ENCODE assay signal across 13 cellular contexts in genomic region chr14:102828201-102828600, GRCh38. TPM values are rescaled to one million over a fixed set of nuclear protein-coding genes. Genes with fewer than 3 reads are reported as not detected.
A peak's percentile ranks its signal among the peaks of the same experiment; 100 is the strongest.
DNase-seq lines count a peak whose midpoint lies in the region; ATAC-seq and TF ChIP-seq lines count a peak whose summit lies in the region.
"Had no signal": no experiment of that assay in that cellular context is flagged by ENCODE, and none has a peak within 500 bp of the region (broad histone marks: within the 10 kb centered on the region; RNA-seq: fewer than 3 reads in every experiment).

No MANE protein-coding gene starts in this region.

- H3K9me3 ChIP-seq in suprapubic skin, result no peaks in the 10 kb centered on the region
- H3K9me3 ChIP-seq in PC-3 (ENCODE audit: low read length), result no peaks in the 10 kb centered on the region
- H3K9me3 ChIP-seq: body of pancreas had no signal

- POLR2A ChIA-PET in PC-3 (lab: Charles Lee; ENCODE audit: unreplicated experiment), result no interaction called here

- no peaks in the 10 kb centered on the region for H3K27me3 ChIP-seq in suprapubic skin
- H3K27me3 ChIP-seq in PC-3 (ENCODE audit: low read length), result no peaks in the 10 kb centered on the region
- H3K27me3 ChIP-seq: body of pancreas had no signal

- H3K36me3 ChIP-seq in suprapubic skin, result no peaks in the 10 kb centered on the region
- H3K36me3 ChIP-seq in PC-3 (ENCODE audit: low read depth, low read length), result peaks cover 4% of the 10 kb centered on the region; the same call in 1 of the 2 replicates

- no peak for TF ChIP-seq CTCF in suprapubic skin (IDR thresholded peaks at IDR 0.05)
- no peak for TF ChIP-seq CTCF in PC-3 (conservative IDR thresholded peaks at IDR 0.05; ENCODE audit: low read depth, low read length)

- TF ChIP-seq EP300 in suprapubic skin (IDR thresholded peaks at IDR 0.05), result no peak

- ATAC-seq in activated T-cell treated with anti-CD3 and anti-CD28 coated beads, Interleukin-2, amount 50 U/mL, for 72 hours (replicated peaks in 1 of 2), result no peak
- no peak for ATAC-seq in activated T-cell treated with anti-CD3 and anti-CD28 coated beads, Interleukin-2, amount 50 U/mL, for 4 hours
- no peak for ATAC-seq in GM19023 (IDR thresholded peaks at IDR 0.05; ENCODE audit: unreplicated experiment)
- no peak for ATAC-seq in PC-3
- ATAC-seq: activated CD4-positive, CD25-positive, alpha-beta regulatory T cell treated with anti-CD3 and anti-CD28 coated beads, Interleukin-2, amount 50 U/mL, for 24 hours; body of pancreas had no signal

- 72% methylated on average over 10 of the region's 10 CpGs for WGBS in suprapubic skin

- TF ChIP-seq POLR2A in suprapubic skin (IDR thresholded peaks at IDR 0.05), result no peak

- H3K9me3 Mint-ChIP-seq in activated T-cell treated with anti-CD3 and anti-CD28 coated beads, Interleukin-2, amount 50 U/mL, for 72 hours, result no peaks in the 10 kb centered on the region
- no peaks in the 10 kb centered on the region for H3K9me3 Mint-ChIP-seq in activated T-cell treated with anti-CD3 and anti-CD28 coated beads, Interleukin-2, amount 50 U/mL, for 4 hours
- H3K9me3 Mint-ChIP-seq: activated T-helper 2 cell treated with anti-CD3 and anti-CD28 coated beads, Interferon-gamma antibody, Interleukin-2, Interleukin-4, amounts not matched to agents 10 μg/mL and 5 μg/mL and 100 μg/mL, durations not matched to agents 14 hours and 24 hours and 36 hours had no signal

- no peaks in the 10 kb centered on the region for H3F3A ChIP-seq in PC-3 (ENCODE audit: low read length, unreplicated experiment)

- H3K9me2 ChIP-seq in PC-3 (replicated peaks; ENCODE audit: low read length), result no peaks in the 10 kb centered on the region

- BruUV-seq in PC-3 (replicated peaks; lab: Mats Ljungman, UMichigan), result no TSS peak

- H2AFZ ChIP-seq in PC-3 (ENCODE audit: low read length), result no peak overlapping the region

- H3K4me2 ChIP-seq in PC-3 (ENCODE audit: low read length), result no peak overlapping the region

- peak overlapping the region; percentile 6 for H3K4me3 ChIP-seq in suprapubic skin
- H3K4me3 ChIP-seq in PC-3 (ENCODE audit: low read length), result no peak overlapping the region
- H3K4me3 ChIP-seq: body of pancreas had no signal

- no peaks in the 10 kb centered on the region for H3K4me1 ChIP-seq in suprapubic skin
- H3K4me1 ChIP-seq in PC-3 (ENCODE audit: insufficient read depth, low read length), result peaks cover 17% of the 10 kb centered on the region

- peaks cover 68% of the 10 kb centered on the region for H3K79me2 ChIP-seq in PC-3 (ENCODE audit: low read length)

- CTCF ChIA-PET in PC-3 (lab: Charles Lee), result no interaction called here

- H3K9ac ChIP-seq in PC-3 (ENCODE audit: low read length), result no peak overlapping the region

- H3K36me3 Mint-ChIP-seq in activated T-cell treated with anti-CD3 and anti-CD28 coated beads, Interleukin-2, amount 50 U/mL, for 72 hours (ENCODE audit: insufficient read depth in 2 of 2), result peaks cover 14 to 32% of the 10 kb centered on the region in 2 donors
- peaks cover 34% of the 10 kb centered on the region for H3K36me3 Mint-ChIP-seq in activated T-cell treated with anti-CD3 and anti-CD28 coated beads, Interleukin-2, amount 50 U/mL, for 4 hours (ENCODE audit: insufficient read depth)

- H3K27ac Mint-ChIP-seq in activated T-cell treated with anti-CD3 and anti-CD28 coated beads, Interleukin-2, amount 50 U/mL, for 72 hours, result no peak overlapping the region
- H3K27ac Mint-ChIP-seq: activated T-helper 2 cell treated with anti-CD3 and anti-CD28 coated beads, Interferon-gamma antibody, Interleukin-2, Interleukin-4, amounts not matched to agents 10 μg/mL and 5 μg/mL and 100 μg/mL, durations not matched to agents 14 hours and 24 hours and 36 hours had no signal

- no peaks in the 10 kb centered on the region for H3K27me3 Mint-ChIP-seq in activated T-cell treated with anti-CD3 and anti-CD28 coated beads, Interleukin-2, amount 50 U/mL, for 72 hours (ENCODE audit: low read depth)
- no peaks in the 10 kb centered on the region for H3K27me3 Mint-ChIP-seq in activated T-cell treated with anti-CD3 and anti-CD28 coated beads, Interleukin-2, amount 50 U/mL, for 4 hours (ENCODE audit: low read depth)

- H4K20me1 ChIP-seq in PC-3 (ENCODE audit: low read length), result no peaks in the 10 kb centered on the region

- no peak for DNase-seq in activated T-cell treated with anti-CD3 and anti-CD28 coated beads, Interleukin-2, amount 50 U/mL, for 72 hours
- DNase-seq in activated T-cell treated with anti-CD3 and anti-CD28 coated beads, Interleukin-2, amount 50 U/mL, for 4 hours, result no peak
- DNase-seq in NCI-H69 (lab: John Stamatoyannopoulos, UW) (peak; percentile 80), inferior parietal cortex (ENCODE audit: extremely low spot score) (peak; percentile 42), suprapubic skin (ENCODE audit: low spot score in 2 of 2) (no peak), PC-3 (no peak), KG1 (lab: John Stamatoyannopoulos, UW) (no peak)
- DNase-seq: DND-41, NCI-H1048 had no signal

- H3K4me3 Mint-ChIP-seq in activated T-cell treated with anti-CD3 and anti-CD28 coated beads, Interleukin-2, amount 50 U/mL, for 72 hours, result peak overlapping the region; percentile 56 to 71
- no peak overlapping the region for H3K4me3 Mint-ChIP-seq in activated T-cell treated with anti-CD3 and anti-CD28 coated beads, Interleukin-2, amount 50 U/mL, for 4 hours

- H3K4me1 Mint-ChIP-seq in activated T-cell treated with anti-CD3 and anti-CD28 coated beads, Interleukin-2, amount 50 U/mL, for 72 hours (ENCODE audit: low read depth), result peaks cover 90% of the 10 kb centered on the region
- H3K4me1 Mint-ChIP-seq in activated T-cell treated with anti-CD3 and anti-CD28 coated beads, Interleukin-2, amount 50 U/mL, for 4 hours (ENCODE audit: low read depth), result peaks cover 73% of the 10 kb centered on the region

- intact Hi-C loops in PC-3 (cut with micrococcal nuclease), result no loop called here

- H3K27ac ChIP-seq in suprapubic skin, result no peak overlapping the region
- no peak overlapping the region for H3K27ac ChIP-seq in PC-3 (ENCODE audit: low read length)
- H3K27ac ChIP-seq: body of pancreas had no signal

RNA-seq across cellular contexts. Expression of gene TRAF3, which starts 51.0 kb away (rescaled TPM):
- total RNA-seq in activated T-cell treated with anti-CD3 and anti-CD28 coated beads, Interleukin-2, amount 50 U/mL, for 72 hours, result 100 to 1,000 TPM; 123 to 137 TPM
- total RNA-seq in activated T-cell treated with anti-CD3 and anti-CD28 coated beads, Interleukin-2, amount 50 U/mL, for 4 hours, result 10 to 100 TPM; 76.0 to 91.0 (median 78.1) TPM
- 10 to 100 TPM in 3 of 4 donors, 1 to 10 TPM in 1; 8.7 to 22.8 (median 14.2) TPM for total RNA-seq in suprapubic skin
- total RNA-seq in PC-3 (2014; rRNA removed), result 19.4 and 35.0 TPM in 2 replicates

Comparison
In these comparisons a context has a peak if more than half of its experiments do, and no peak if none do; other contexts are left out.
1. DNase-seq: peak in NCI-H69 (single experiment) and inferior parietal cortex (single experiment); none in activated T-cell treated with anti-CD3 and anti-CD28 coated beads, Interleukin-2, amount 50 U/mL, for 72 hours (0 of 2), activated T-cell treated with anti-CD3 and anti-CD28 coated beads, Interleukin-2, amount 50 U/mL, for 4 hours (single experiment), suprapubic skin (0 of 2), PC-3 (single experiment) and KG1 (single experiment).